Comparison of ENCODE assay signal across 12 cellular contexts in the genomic region with DNA sequence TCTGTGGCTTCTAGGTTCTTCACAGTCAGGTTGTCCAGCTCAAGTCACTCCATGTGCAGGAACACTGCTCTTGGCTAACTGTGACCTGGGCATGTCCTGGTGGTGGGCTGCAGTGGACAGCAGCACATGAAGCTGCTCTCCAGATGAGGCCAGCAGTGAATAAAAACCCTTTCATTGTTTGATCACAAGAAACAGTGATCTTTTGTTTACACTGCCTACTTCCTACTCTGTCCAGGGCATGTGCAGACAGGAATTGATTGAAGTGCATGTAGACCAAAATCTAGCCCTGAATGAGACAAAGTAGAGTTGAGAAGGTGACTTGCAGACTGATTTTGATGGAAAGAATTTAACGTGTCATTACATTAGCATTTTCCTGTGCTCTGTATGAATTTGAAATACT. TPM values are rescaled to one million over a fixed set of nuclear protein-coding genes. Genes with fewer than 3 reads are reported as not detected.
DNase-seq lines count a peak whose midpoint lies in the region; ATAC-seq and TF ChIP-seq lines count a peak whose summit lies in the region.
"Had no signal": no experiment of that assay in that cellular context is flagged by ENCODE, and none has a peak within 500 bp of the region (broad histone marks: within the 10 kb centered on the region; RNA-seq: fewer than 3 reads in every experiment).

No MANE protein-coding gene starts in this region.

- CTCF ChIA-PET in activated CD8-positive, alpha-beta T cell treated with anti-CD3 and anti-CD28 coated beads, Interleukin-2, amount 10 ng/mL, durations not matched to agents 7 days and 5 days (lab: Charles Lee): no interaction called here
- CTCF ChIA-PET in activated CD8-positive, alpha-beta T cell treated with anti-CD3 and anti-CD28 coated beads for 36 hours (lab: Charles Lee): interaction anchor here (1.2 to 3.0 kb wide), 2 partner anchors 10 to 13 kb away, joined by 4 to 11 read pairs; no protein-coding TSS in a partner anchor

- H3K9me3 ChIP-seq in right atrium auricular region: no peaks in the 10 kb centered on the region
- H3K9me3 ChIP-seq: uterus had no signal

- no peaks in the 10 kb centered on the region for H3K27me3 Mint-ChIP-seq in activated CD8-positive, alpha-beta T cell treated with anti-CD3 and anti-CD28 coated beads, Interleukin-2, amount 10 ng/mL, durations not matched to agents 7 days and 5 days (ENCODE audit: low read depth)
- H3K27me3 Mint-ChIP-seq in activated CD8-positive, alpha-beta T cell treated with anti-CD3 and anti-CD28 coated beads for 36 hours: no peaks in the 10 kb centered on the region

- DNase-seq in activated CD8-positive, alpha-beta T cell treated with anti-CD3 and anti-CD28 coated beads, Interleukin-2, amount 10 ng/mL, durations not matched to agents 7 days and 5 days: no peak
- no peak for DNase-seq in activated CD8-positive, alpha-beta T cell treated with anti-CD3 and anti-CD28 coated beads for 36 hours
- DNase-seq in NCI-H526 treated with DMSO at 0.1 percent for 48 hours (lab: John Stamatoyannopoulos, UW) (peak; percentile 9), foreskin keratinocyte (peak; percentile 72 to 87), superior temporal gyrus (ENCODE audit: extremely low spot score) (peak; percentile 73), EL (no peak), right atrium auricular region (ENCODE audit: low spot score) (no peak)
- DNase-seq: activated gamma-delta T cell; NCI-H1436; stimulated activated CD4-positive, alpha-beta T cell treated with anti-CD3 and anti-CD28 coated beads, Interleukin-15, amount 100 ng/mL, for 24 hours; uterus had no signal

- intact Hi-C loops in activated CD8-positive, alpha-beta T cell treated with anti-CD3 and anti-CD28 coated beads for 36 hours (cut with micrococcal nuclease): no loop called here

- no peak for ATAC-seq in activated CD8-positive, alpha-beta T cell treated with anti-CD3 and anti-CD28 coated beads, Interleukin-2, amount 10 ng/mL, durations not matched to agents 7 days and 5 days
- ATAC-seq in activated CD8-positive, alpha-beta T cell treated with anti-CD3 and anti-CD28 coated beads for 36 hours: no peak
- ATAC-seq in foreskin keratinocyte (peak; percentile 66), GM19452 (IDR thresholded peaks at IDR 0.05; ENCODE audit: unreplicated experiment) (no peak)

- H3K27me3 ChIP-seq in foreskin keratinocyte (no peaks in the 10 kb centered on the region), right atrium auricular region (no peaks in the 10 kb centered on the region)
- H3K27me3 ChIP-seq: uterus had no signal

- H3K9me3 Mint-ChIP-seq in activated CD8-positive, alpha-beta T cell treated with anti-CD3 and anti-CD28 coated beads, Interleukin-2, amount 10 ng/mL, durations not matched to agents 7 days and 5 days (ENCODE audit: insufficient read depth): no peaks in the 10 kb centered on the region
- no peaks in the 10 kb centered on the region for H3K9me3 Mint-ChIP-seq in activated CD8-positive, alpha-beta T cell treated with anti-CD3 and anti-CD28 coated beads for 36 hours

- peak overlapping the region; percentile 45 for H3K27ac Mint-ChIP-seq in activated CD8-positive, alpha-beta T cell treated with anti-CD3 and anti-CD28 coated beads, Interleukin-2, amount 10 ng/mL, durations not matched to agents 7 days and 5 days
- no peak overlapping the region for H3K27ac Mint-ChIP-seq in activated CD8-positive, alpha-beta T cell treated with anti-CD3 and anti-CD28 coated beads for 36 hours

- H3K4me1 Mint-ChIP-seq in activated CD8-positive, alpha-beta T cell treated with anti-CD3 and anti-CD28 coated beads, Interleukin-2, amount 10 ng/mL, durations not matched to agents 7 days and 5 days (ENCODE audit: low read depth): peaks cover 32% of the 10 kb centered on the region
- peaks cover 44% of the 10 kb centered on the region for H3K4me1 Mint-ChIP-seq in activated CD8-positive, alpha-beta T cell treated with anti-CD3 and anti-CD28 coated beads for 36 hours (ENCODE audit: low read depth)

- no peak for TF ChIP-seq CTCF in activated CD8-positive, alpha-beta T cell treated with anti-CD3 and anti-CD28 coated beads for 36 hours (IDR thresholded peaks at IDR 0.05)
- TF ChIP-seq CTCF in foreskin keratinocyte (conservative IDR thresholded peaks at IDR 0.05) (peak; percentile 8), right atrium auricular region (IDR thresholded peaks at IDR 0.05) (no peak)

- H3K36me3 Mint-ChIP-seq in activated CD8-positive, alpha-beta T cell treated with anti-CD3 and anti-CD28 coated beads, Interleukin-2, amount 10 ng/mL, durations not matched to agents 7 days and 5 days (ENCODE audit: low read depth): peaks cover 34% of the 10 kb centered on the region
- H3K36me3 Mint-ChIP-seq in activated CD8-positive, alpha-beta T cell treated with anti-CD3 and anti-CD28 coated beads for 36 hours (ENCODE audit: low read depth): peaks cover 66% of the 10 kb centered on the region

- peaks cover 14% of the 10 kb centered on the region for H3K36me3 ChIP-seq in right atrium auricular region
- H3K36me3 ChIP-seq: uterus had no signal

- no peak overlapping the region for H3K4me3 Mint-ChIP-seq in activated CD8-positive, alpha-beta T cell treated with anti-CD3 and anti-CD28 coated beads, Interleukin-2, amount 10 ng/mL, durations not matched to agents 7 days and 5 days
- no peak overlapping the region for H3K4me3 Mint-ChIP-seq in activated CD8-positive, alpha-beta T cell treated with anti-CD3 and anti-CD28 coated beads for 36 hours

- H3K27ac ChIP-seq in foreskin keratinocyte (no peak overlapping the region), right atrium auricular region (no peak overlapping the region)
- H3K27ac ChIP-seq: uterus had no signal

- H3K4me1 ChIP-seq in foreskin keratinocyte: peaks cover 19% of the 10 kb centered on the region
- H3K4me1 ChIP-seq in right atrium auricular region: peaks cover 0 to 18% of the 10 kb centered on the region in 2 donors
- H3K4me1 ChIP-seq: uterus had no signal

- POLR2A ChIA-PET in activated CD8-positive, alpha-beta T cell treated with anti-CD3 and anti-CD28 coated beads, Interleukin-2, amount 10 ng/mL, durations not matched to agents 7 days and 5 days (lab: Charles Lee): no interaction called here
- POLR2A ChIA-PET in activated CD8-positive, alpha-beta T cell treated with anti-CD3 and anti-CD28 coated beads for 36 hours (lab: Charles Lee): no interaction called here

- no peak overlapping the region for H3K4me3 ChIP-seq in right atrium auricular region
- H3K4me3 ChIP-seq: uterus had no signal

RNA-seq across cellular contexts. Expression of gene BCL2L11, which starts 34.9 kb away (rescaled TPM):
- 10 to 100 TPM; 11.7 to 16.5 TPM for total RNA-seq in activated CD8-positive, alpha-beta T cell treated with anti-CD3 and anti-CD28 coated beads, Interleukin-2, amount 10 ng/mL, durations not matched to agents 7 days and 5 days
- 10 to 100 TPM; 19.8 to 22.6 TPM for total RNA-seq in activated CD8-positive, alpha-beta T cell treated with anti-CD3 and anti-CD28 coated beads for 36 hours
- total RNA-seq in foreskin keratinocyte: 2.7 and 2.9 TPM in 2 replicates
- polyA plus RNA-seq in foreskin keratinocyte: 1.2 and 1.5 TPM in 2 replicates
- 10 to 100 TPM in 1 of 2 donors, 1 to 10 TPM in 1; 9.2 to 14.0 TPM for total RNA-seq in right atrium auricular region

Comparison
In these comparisons a context has a peak if more than half of its experiments do, and no peak if none do; other contexts are left out.
1. DNase-seq: peak in NCI-H526 treated with DMSO at 0.1 percent for 48 hours (single experiment), foreskin keratinocyte (2 of 2) and superior temporal gyrus (single experiment); none in activated CD8-positive, alpha-beta T cell treated with anti-CD3 and anti-CD28 coated beads, Interleukin-2, amount 10 ng/mL, durations not matched to agents 7 days and 5 days (single experiment), activated CD8-positive, alpha-beta T cell treated with anti-CD3 and anti-CD28 coated beads for 36 hours (single experiment), EL (single experiment) and right atrium auricular region (single experiment).